Comparison of ENCODE assay signal across 19 cellular contexts in the genomic region with DNA sequence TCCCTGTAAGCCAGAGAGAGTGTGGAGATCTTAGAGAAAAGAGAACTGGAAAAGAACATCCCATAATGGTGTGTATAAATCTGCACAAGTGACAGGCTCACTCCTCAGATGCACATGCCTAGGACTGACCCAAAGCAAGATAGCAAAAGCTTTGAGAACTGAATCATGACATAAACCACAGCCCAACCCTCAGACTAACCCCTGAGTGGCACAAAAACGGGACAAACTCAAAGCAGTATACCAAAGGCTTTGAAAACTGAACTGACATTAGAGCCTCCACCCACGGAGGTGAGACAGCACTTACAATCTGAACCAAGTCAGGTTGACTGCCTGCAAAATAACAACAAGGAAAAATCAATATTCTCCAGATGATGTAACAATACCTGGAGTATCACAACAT.
A peak's percentile ranks its signal among the peaks of the same experiment; 100 is the strongest.
DNase-seq lines count a peak whose midpoint lies in the region; ATAC-seq, FAIRE-seq and TF ChIP-seq lines count a peak whose summit lies in the region.
"Had no signal": no experiment of that assay in that cellular context is flagged by ENCODE, and none has a peak within 500 bp of the region (broad histone marks: within the 10 kb centered on the region; RNA-seq: fewer than 3 reads in every experiment).

No MANE protein-coding gene starts in this region.

- peaks cover 10% of the 10 kb centered on the region for H3K4me1 Mint-ChIP-seq in T-helper 2 cell treated with Interferon-gamma antibody and Interleukin-4, amounts not matched to agents 5 μg/mL and 100 μg/mL, for 36 hours (ENCODE audit: low read depth)
- peaks cover 37% of the 10 kb centered on the region for H3K4me1 Mint-ChIP-seq in stimulated activated naive CD8-positive, alpha-beta T cell treated with anti-CD3 and anti-CD28 coated beads, Interleukin-15, amount 100 ng/mL, for 72 hours

- no peak overlapping the region for H3K27ac Mint-ChIP-seq in T-helper 2 cell treated with Interferon-gamma antibody and Interleukin-4, amounts not matched to agents 5 μg/mL and 100 μg/mL, for 36 hours
- H3K27ac Mint-ChIP-seq in stimulated activated naive CD8-positive, alpha-beta T cell treated with anti-CD3 and anti-CD28 coated beads, Interleukin-15, amount 100 ng/mL, for 72 hours, result no peak overlapping the region
- H3K27ac Mint-ChIP-seq: H9 had no signal

- H3K4me3 Mint-ChIP-seq in T-helper 2 cell treated with Interferon-gamma antibody and Interleukin-4, amounts not matched to agents 5 μg/mL and 100 μg/mL, for 36 hours, result no peak overlapping the region
- no peak overlapping the region for H3K4me3 Mint-ChIP-seq in stimulated activated naive CD8-positive, alpha-beta T cell treated with anti-CD3 and anti-CD28 coated beads, Interleukin-15, amount 100 ng/mL, for 72 hours
- H3K4me3 Mint-ChIP-seq: H9 had no signal

- ATAC-seq in stimulated activated naive CD8-positive, alpha-beta T cell treated with anti-CD3 and anti-CD28 coated beads, Interleukin-15, amount 100 ng/mL, for 72 hours, result peak; percentile 95

- H3K9me3 Mint-ChIP-seq in T-helper 2 cell treated with Interferon-gamma antibody and Interleukin-4, amounts not matched to agents 5 μg/mL and 100 μg/mL, for 36 hours, result peaks cover 8% of the 10 kb centered on the region
- H3K9me3 Mint-ChIP-seq in stimulated activated naive CD8-positive, alpha-beta T cell treated with anti-CD3 and anti-CD28 coated beads, Interleukin-15, amount 100 ng/mL, for 72 hours, result no peaks in the 10 kb centered on the region

- H3K27me3 ChIP-seq in bronchial epithelial cell (ENCODE audit: control insufficient read depth, insufficient read depth, low read length), result no peaks in the 10 kb centered on the region
- H3K27me3 ChIP-seq: Peyer's patch had no signal

- no peaks in the 10 kb centered on the region for H3K27me3 Mint-ChIP-seq in T-helper 2 cell treated with Interferon-gamma antibody and Interleukin-4, amounts not matched to agents 5 μg/mL and 100 μg/mL, for 36 hours (ENCODE audit: low read depth)
- H3K27me3 Mint-ChIP-seq in stimulated activated naive CD8-positive, alpha-beta T cell treated with anti-CD3 and anti-CD28 coated beads, Interleukin-15, amount 100 ng/mL, for 72 hours, result no peaks in the 10 kb centered on the region

- no peaks in the 10 kb centered on the region for H3K36me3 ChIP-seq in bronchial epithelial cell (ENCODE audit: control insufficient read depth, insufficient read depth, low read length)
- H3K36me3 ChIP-seq: left ventricle myocardium inferior, Peyer's patch had no signal

- peak; percentile 33 for DNase-seq in stimulated activated CD4-positive, alpha-beta T cell treated with anti-CD3 and anti-CD28 coated beads, Interleukin-1b, Interleukin-23, amount 100 ng/mL, for 48 hours
- no peak for DNase-seq in stimulated activated CD4-positive, alpha-beta T cell treated with anti-CD3 and anti-CD28 coated beads, Interleukin-2, amount 100 ng/mL, for 48 hours
- DNase-seq in T-helper 2 cell treated with Interferon-gamma antibody and Interleukin-4, amounts not matched to agents 5 μg/mL and 100 μg/mL, for 36 hours (ENCODE audit: low spot score), result peak; percentile 24
- peak; percentile 24 for DNase-seq in bronchial epithelial cell (ENCODE audit: low read depth)
- peak in 1 of 2 donors; percentile 39 for DNase-seq in stimulated activated naive CD8-positive, alpha-beta T cell treated with anti-CD3 and anti-CD28 coated beads, Interleukin-15, amount 100 ng/mL, for 72 hours
- no peak for DNase-seq in DMS53 treated with DMSO at 0.1 percent for 48 hours (lab: John Stamatoyannopoulos, UW; ENCODE audit: unreplicated experiment)
- no peak for DNase-seq in GM20000 (ENCODE audit: low spot score)
- DNase-seq: activated CD4-positive, CD25-positive, alpha-beta regulatory T cell treated with anti-CD3 and anti-CD28 coated beads, Interleukin-2, amount 50 U/mL, for 72 hours; AML-193; COR-L47; glutamatergic neuron; H9; left ventricle myocardium inferior; MV-4-11; NCI-H2081 treated with DMSO at 0.1 percent for 48 hours; NCI-H526; Peyer's patch; T1000 had no signal

- TF ChIP-seq CTCF in bronchial epithelial cell (IDR thresholded peaks at IDR 0.05; ENCODE audit: insufficient read depth, low read length, severe bottlenecking), result no peak
- no peak for TF ChIP-seq CTCF in GM20000 (IDR thresholded peaks at IDR 0.05; ENCODE audit: extremely low read depth, missing control alignments)

- H3K36me3 Mint-ChIP-seq in T-helper 2 cell treated with Interferon-gamma antibody and Interleukin-4, amounts not matched to agents 5 μg/mL and 100 μg/mL, for 36 hours (ENCODE audit: low read depth), result peaks cover 9% of the 10 kb centered on the region

- H3K4me3 ChIP-seq in bronchial epithelial cell (ENCODE audit: low read depth, low read length), result no peak overlapping the region
- H3K4me3 ChIP-seq: left ventricle myocardium inferior, Peyer's patch had no signal

- no peak for FAIRE-seq in bronchial epithelial cell (lab: Jason Lieb, UNC)
- FAIRE-seq: astrocyte had no signal

Comparison
In these comparisons a context has a peak if more than half of its experiments do, and no peak if none do; other contexts are left out.
1. DNase-seq: peak in stimulated activated CD4-positive, alpha-beta T cell treated with anti-CD3 and anti-CD28 coated beads, Interleukin-1b, Interleukin-23, amount 100 ng/mL, for 48 hours (single experiment), T-helper 2 cell treated with Interferon-gamma antibody and Interleukin-4, amounts not matched to agents 5 μg/mL and 100 μg/mL, for 36 hours (single experiment) and bronchial epithelial cell (single experiment); none in stimulated activated CD4-positive, alpha-beta T cell treated with anti-CD3 and anti-CD28 coated beads, Interleukin-2, amount 100 ng/mL, for 48 hours (0 of 2), DMS53 treated with DMSO at 0.1 percent for 48 hours (single experiment) and GM20000 (single experiment).